35 cellular contexts compared by ENCODE assay signal in the genomic region with DNA sequence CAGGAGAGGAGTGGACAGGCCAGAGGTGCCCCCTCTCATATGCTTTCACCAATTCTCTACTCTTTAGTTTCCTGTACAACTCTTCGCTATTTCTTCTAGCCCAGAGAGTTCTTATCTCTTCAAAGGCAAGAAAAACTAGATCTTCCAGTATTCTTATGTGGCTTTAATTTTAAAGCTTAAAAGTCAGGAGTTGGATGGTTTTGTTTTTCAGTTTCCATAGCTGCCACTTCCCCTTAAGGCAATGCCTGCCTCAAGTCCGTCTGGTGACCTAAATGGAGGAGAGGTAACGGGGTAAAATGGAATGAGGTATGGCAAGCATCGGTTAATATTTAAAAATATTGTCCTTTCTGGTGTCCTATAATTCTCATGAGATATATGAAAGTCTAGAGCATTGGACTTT. TPM values are rescaled to one million over a fixed set of nuclear protein-coding genes. Genes with fewer than 3 reads are reported as not detected.
"Had no signal": no experiment of that assay in that cellular context is flagged by ENCODE, and none has a peak within 500 bp of the region (broad histone marks: within the 10 kb centered on the region; RNA-seq: fewer than 3 reads in every experiment).

No MANE protein-coding gene starts in this region.

- H3K27me3 Mint-ChIP-seq: activated CD4-positive, alpha-beta T cell treated with anti-CD3 and anti-CD28 coated beads, Interleukin-2, amount 10 ng/mL, durations not matched to agents 24 days and 14 days; activated CD8-positive, alpha-beta T cell treated with anti-CD3 and anti-CD28 coated beads for 36 hours; activated naive CD4-positive, alpha-beta T cell treated with anti-CD3 and anti-CD28 coated beads, Interleukin-2, amount 50 U/mL, for 24 hours; activated naive CD8-positive, alpha-beta T cell treated with anti-CD3 and anti-CD28 coated beads, Interleukin-2, amount 10 ng/mL, durations not matched to agents 7 days and 5 days; activated T-helper 17 cell treated with anti-CD3 and anti-CD28 coated beads, Interleukin-2, amount 50 U/mL, for 72 hours had no signal

- H3K36me3 Mint-ChIP-seq: activated naive CD4-positive, alpha-beta T cell treated with anti-CD3 and anti-CD28 coated beads, Interleukin-2, amount 50 U/mL, for 24 hours; activated naive CD8-positive, alpha-beta T cell treated with anti-CD3 and anti-CD28 coated beads, Interleukin-2, amount 10 ng/mL, durations not matched to agents 7 days and 5 days had no signal

- H3K27ac ChIP-seq: ascending aorta, cardiac muscle cell, RWPE1, SJSA1 had no signal

- H3K9me2 ChIP-seq: SK-N-SH had no signal

- H3K4me3 ChIP-seq: ascending aorta, cardiac muscle cell, K562, SJSA1 had no signal

- H3K4me1 ChIP-seq: ascending aorta, SJSA1 had no signal

- H3K9me3 ChIP-seq: ascending aorta, SJSA1, SK-N-SH had no signal

- H3K27ac Mint-ChIP-seq: activated CD4-positive, alpha-beta T cell treated with anti-CD3 and anti-CD28 coated beads, Interleukin-2, amount 10 ng/mL, durations not matched to agents 24 days and 14 days; activated CD8-positive, alpha-beta T cell treated with anti-CD3 and anti-CD28 coated beads for 36 hours; activated naive CD4-positive, alpha-beta T cell treated with anti-CD3 and anti-CD28 coated beads, Interleukin-2, amount 50 U/mL, for 24 hours; activated naive CD8-positive, alpha-beta T cell treated with anti-CD3 and anti-CD28 coated beads, Interleukin-2, amount 10 ng/mL, durations not matched to agents 7 days and 5 days; activated T-cell treated with anti-CD3 and anti-CD28 coated beads, Interleukin-2, amount 50 U/mL, for 72 hours; activated T-helper 17 cell treated with anti-CD3 and anti-CD28 coated beads, Interleukin-2, amount 50 U/mL, for 72 hours; T-helper 1 cell treated with Interleukin-12 subunit alpha and Interleukin-12 subunit beta and Interleukin-4 antibody, amounts not matched to agents 30 μg/mL and 1 μg/mL, for 36 hours; T-helper 2 cell treated with Interferon-gamma antibody and Interleukin-4, amounts not matched to agents 5 μg/mL and 100 μg/mL, for 36 hours had no signal

- FAIRE-seq: K562, RCC 7860, TTC549 had no signal

- DNase-seq: activated CD4-positive, alpha-beta T cell treated with anti-CD3 and anti-CD28 coated beads, Interleukin-2, amount 10 ng/mL, durations not matched to agents 24 days and 14 days; activated CD4-positive, alpha-beta T cell treated with anti-CD3 and anti-CD28 coated beads, Interleukin-2, amount 50 U/mL, for 4 hours; activated CD8-positive, alpha-beta T cell treated with anti-CD3 and anti-CD28 coated beads for 36 hours; activated gamma-delta T cell; activated naive CD4-positive, alpha-beta T cell treated with Interleukin-2 at 50 U/mL for 16 hours; activated naive CD8-positive, alpha-beta T cell treated with anti-CD3 and anti-CD28 coated beads, Interleukin-2, amount 10 ng/mL, durations not matched to agents 7 days and 5 days; activated T-cell treated with anti-CD3 and anti-CD28 coated beads, Interleukin-2, amount 50 U/mL, for 1 hour; activated T-cell treated with anti-CD3 and anti-CD28 coated beads, Interleukin-2, amount 50 U/mL, for 72 hours; amygdala; NCI-H1092 treated with DMSO at 0.1 percent for 48 hours; NCI-H1417; NCI-H146; NCI-H187; NCI-H2029 treated with DMSO at 0.1 percent for 48 hours; NCI-H2107; NCI-H2171; NCI-H510A; NCI-H526; NCI-H748 treated with DMSO at 0.1 percent for 48 hours; NK-92 treated with Interleukin-12 subunit alpha and Interleukin-12 subunit beta, amount 100 ng/mL, for 24 hours; PC-3; Right ventricle myocardium superior; SK-N-SH had no signal

- H3K4me3 Mint-ChIP-seq: activated CD4-positive, alpha-beta T cell treated with anti-CD3 and anti-CD28 coated beads, Interleukin-2, amount 10 ng/mL, durations not matched to agents 24 days and 14 days; activated CD8-positive, alpha-beta T cell treated with anti-CD3 and anti-CD28 coated beads for 36 hours; activated naive CD4-positive, alpha-beta T cell treated with anti-CD3 and anti-CD28 coated beads, Interleukin-2, amount 50 U/mL, for 24 hours; activated naive CD8-positive, alpha-beta T cell treated with anti-CD3 and anti-CD28 coated beads, Interleukin-2, amount 10 ng/mL, durations not matched to agents 7 days and 5 days; activated T-cell treated with anti-CD3 and anti-CD28 coated beads, Interleukin-2, amount 50 U/mL, for 72 hours; activated T-helper 17 cell treated with anti-CD3 and anti-CD28 coated beads, Interleukin-2, amount 50 U/mL, for 72 hours; T-helper 1 cell treated with Interleukin-12 subunit alpha and Interleukin-12 subunit beta and Interleukin-4 antibody, amounts not matched to agents 30 μg/mL and 1 μg/mL, for 36 hours; T-helper 2 cell treated with Interferon-gamma antibody and Interleukin-4, amounts not matched to agents 5 μg/mL and 100 μg/mL, for 36 hours had no signal

- H3K36me3 ChIP-seq: ascending aorta, cardiac muscle cell, SJSA1 had no signal

- H3K27me3 ChIP-seq: ascending aorta, cardiac muscle cell, SJSA1 had no signal

- ATAC-seq: activated CD8-positive, alpha-beta T cell treated with anti-CD3 and anti-CD28 coated beads for 36 hours; activated T-cell treated with anti-CD3 and anti-CD28 coated beads, Interleukin-2, amount 50 U/mL, for 72 hours; activated T-helper 17 cell treated with anti-CD3 and anti-CD28 coated beads, Interleukin-2, amount 50 U/mL, for 72 hours; K562; PC-3 had no signal

- H3K4me2 ChIP-seq: SK-N-SH had no signal

- H3K9me3 Mint-ChIP-seq: activated CD4-positive, alpha-beta T cell treated with anti-CD3 and anti-CD28 coated beads, Interleukin-2, amount 10 ng/mL, durations not matched to agents 24 days and 14 days; activated CD8-positive, alpha-beta T cell treated with anti-CD3 and anti-CD28 coated beads for 36 hours; activated naive CD4-positive, alpha-beta T cell treated with anti-CD3 and anti-CD28 coated beads, Interleukin-2, amount 50 U/mL, for 24 hours; activated naive CD8-positive, alpha-beta T cell treated with anti-CD3 and anti-CD28 coated beads, Interleukin-2, amount 10 ng/mL, durations not matched to agents 7 days and 5 days; activated T-helper 17 cell treated with anti-CD3 and anti-CD28 coated beads, Interleukin-2, amount 50 U/mL, for 72 hours; T-helper 1 cell treated with Interleukin-12 subunit alpha and Interleukin-12 subunit beta and Interleukin-4 antibody, amounts not matched to agents 30 μg/mL and 1 μg/mL, for 36 hours; T-helper 2 cell treated with Interferon-gamma antibody and Interleukin-4, amounts not matched to agents 5 μg/mL and 100 μg/mL, for 36 hours had no signal

- H3K4me1 Mint-ChIP-seq: activated CD4-positive, alpha-beta T cell treated with anti-CD3 and anti-CD28 coated beads, Interleukin-2, amount 10 ng/mL, durations not matched to agents 24 days and 14 days; activated naive CD4-positive, alpha-beta T cell treated with anti-CD3 and anti-CD28 coated beads, Interleukin-2, amount 50 U/mL, for 24 hours; activated naive CD8-positive, alpha-beta T cell treated with anti-CD3 and anti-CD28 coated beads, Interleukin-2, amount 10 ng/mL, durations not matched to agents 7 days and 5 days; activated T-helper 17 cell treated with anti-CD3 and anti-CD28 coated beads, Interleukin-2, amount 50 U/mL, for 72 hours had no signal

RNA-seq across cellular contexts. Expression of gene VGLL3, which starts 11.4 kb away (rescaled TPM):
- total RNA-seq: activated CD4-positive, alpha-beta T cell treated with anti-CD3 and anti-CD28 coated beads, Interleukin-2, amount 10 ng/mL, durations not matched to agents 24 days and 14 days; activated CD8-positive, alpha-beta memory T cell treated with anti-CD3 and anti-CD28 coated beads for 36 hours; activated CD8-positive, alpha-beta T cell treated with anti-CD3 and anti-CD28 coated beads for 36 hours; activated naive CD8-positive, alpha-beta T cell treated with anti-CD3 and anti-CD28 coated beads, Interleukin-2, amount 10 ng/mL, durations not matched to agents 7 days and 5 days; activated T-cell treated with anti-CD3 and anti-CD28 coated beads, Interleukin-2, amount 50 U/mL, for 72 hours had no signal
- polyA plus RNA-seq: SK-N-SH had no signal
